In genomic region chr7:128284102-128284501, GRCh38 we compare ENCODE assay signal across 11 cellular contexts. TPM values are rescaled to one million over a fixed set of nuclear protein-coding genes. Genes with fewer than 3 reads are reported as not detected.
"Had no signal": no experiment of that assay in that cellular context is flagged by ENCODE, and none has a peak within 500 bp of the region (broad histone marks: within the 10 kb centered on the region; RNA-seq: fewer than 3 reads in every experiment).

No MANE protein-coding gene starts in this region.

- H3K36me3 ChIP-seq: HAP-1 had no signal

- H3K27ac ChIP-seq: GM23248, HL-60 had no signal

- ATAC-seq: HCT116, HepG2, K562 had no signal

- H2AFZ ChIP-seq: GM23248 had no signal

- H3K4me1 ChIP-seq: HAP-1 had no signal

- H3K9ac ChIP-seq: GM23248 had no signal

- H3K27ac Mint-ChIP-seq: HFFc6 had no signal

- H3K4me3 Mint-ChIP-seq: HFFc6 had no signal

- DNase-seq: GM23248, GOT3, HFFc6 had no signal

- H3K4me3 ChIP-seq: GM23248, HAP-1, K562 had no signal

RNA-seq across cellular contexts. Expression of gene LEP, which starts 43.0 kb away (rescaled TPM):
- total RNA-seq: H4, H7, HepG2, HFFc6, HT1080, K562 had no signal
- polyA plus RNA-seq: K562 had no signal
